ENCODE assay signal across 1 cellular context in the genomic region with DNA sequence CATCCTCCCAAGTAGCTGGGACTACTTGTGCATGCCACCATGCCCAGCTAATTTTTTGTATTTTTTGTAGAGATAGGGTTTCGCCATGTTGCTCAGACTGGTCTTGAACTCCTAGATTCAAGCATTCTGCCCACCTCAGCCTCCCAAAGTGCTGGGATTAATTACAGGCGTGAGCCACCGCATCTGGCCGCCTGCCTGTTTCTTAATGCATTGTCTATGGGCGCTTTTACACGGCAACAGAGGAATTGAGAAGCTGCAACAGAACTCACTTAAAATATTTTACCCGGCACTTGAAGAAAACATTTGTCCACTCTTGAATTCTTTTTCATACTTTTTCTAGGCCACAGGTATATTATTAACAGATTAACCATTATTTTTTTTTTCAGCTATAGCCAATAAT.
TF ChIP-seq lines count a peak whose summit lies in the region.

No MANE protein-coding gene starts in this region.

TF ChIP-seq in GM12878, 131 proteins besides CTCF, POLR2A, EP300 and RAD21:
- TF ChIP-seq, protein P1, sequence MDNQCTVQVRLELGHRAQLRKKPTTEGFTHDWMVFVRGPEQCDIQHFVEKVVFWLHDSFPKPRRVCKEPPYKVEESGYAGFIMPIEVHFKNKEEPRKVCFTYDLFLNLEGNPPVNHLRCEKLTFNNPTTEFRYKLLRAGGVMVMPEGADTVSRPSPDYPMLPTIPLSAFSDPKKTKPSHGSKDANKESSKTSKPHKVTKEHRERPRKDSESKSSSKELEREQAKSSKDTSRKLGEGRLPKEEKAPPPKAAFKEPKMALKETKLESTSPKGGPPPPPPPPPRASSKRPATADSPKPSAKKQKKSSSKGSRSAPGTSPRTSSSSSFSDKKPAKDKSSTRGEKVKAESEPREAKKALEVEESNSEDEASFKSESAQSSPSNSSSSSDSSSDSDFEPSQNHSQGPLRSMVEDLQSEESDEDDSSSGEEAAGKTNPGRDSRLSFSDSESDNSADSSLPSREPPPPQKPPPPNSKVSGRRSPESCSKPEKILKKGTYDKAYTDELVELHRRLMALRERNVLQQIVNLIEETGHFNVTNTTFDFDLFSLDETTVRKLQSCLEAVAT (IDR thresholded peaks at IDR 0.05) = 0 out of 2 replicates have a peak, but pooled peaks have one; percentile 19
- TF ChIP-seq, protein P2, sequence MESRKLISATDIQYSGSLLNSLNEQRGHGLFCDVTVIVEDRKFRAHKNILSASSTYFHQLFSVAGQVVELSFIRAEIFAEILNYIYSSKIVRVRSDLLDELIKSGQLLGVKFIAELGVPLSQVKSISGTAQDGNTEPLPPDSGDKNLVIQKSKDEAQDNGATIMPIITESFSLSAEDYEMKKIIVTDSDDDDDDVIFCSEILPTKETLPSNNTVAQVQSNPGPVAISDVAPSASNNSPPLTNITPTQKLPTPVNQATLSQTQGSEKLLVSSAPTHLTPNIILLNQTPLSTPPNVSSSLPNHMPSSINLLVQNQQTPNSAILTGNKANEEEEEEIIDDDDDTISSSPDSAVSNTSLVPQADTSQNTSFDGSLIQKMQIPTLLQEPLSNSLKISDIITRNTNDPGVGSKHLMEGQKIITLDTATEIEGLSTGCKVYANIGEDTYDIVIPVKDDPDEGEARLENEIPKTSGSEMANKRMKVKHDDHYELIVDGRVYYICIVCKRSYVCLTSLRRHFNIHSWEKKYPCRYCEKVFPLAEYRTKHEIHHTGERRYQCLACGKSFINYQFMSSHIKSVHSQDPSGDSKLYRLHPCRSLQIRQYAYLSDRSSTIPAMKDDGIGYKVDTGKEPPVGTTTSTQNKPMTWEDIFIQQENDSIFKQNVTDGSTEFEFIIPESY (IDR thresholded peaks at IDR 0.05) = peak; percentile 23; the same call in 1 of the 2 replicates
- no peak for TF ChIP-seq SPI1 (IDR thresholded peaks at IDR 0.05; ENCODE audit: borderline replicate concordance, insufficient read depth, low read depth, low read length)
- TF ChIP-seq CBX3 (IDR thresholded peaks at IDR 0.05; ENCODE audit: borderline replicate concordance, low read depth) = no peak
- no peak for TF ChIP-seq BCL11A (IDR thresholded peaks at IDR 0.05; ENCODE audit: low read depth, low read length)
- no peak for TF ChIP-seq ZNF384 (IDR thresholded peaks at IDR 0.05; ENCODE audit: borderline replicate concordance, low read depth, low read length)
- no peak for TF ChIP-seq ETV6 (conservative IDR thresholded peaks at IDR 0.05 in 1 of 2, IDR thresholded peaks at IDR 0.05 in 1 of 2; ENCODE audit: borderline replicate concordance in 1 of 2, low read depth in 1 of 2)
- TF ChIP-seq DPF2 (IDR thresholded peaks at IDR 0.05) = no peak
- no peak for TF ChIP-seq EZH2 (IDR thresholded peaks at IDR 0.05; ENCODE audit: borderline replicate concordance, control insufficient read depth, low read depth, low read length)
